ENCODE assay signal across 8 cellular contexts in the genomic region with DNA sequence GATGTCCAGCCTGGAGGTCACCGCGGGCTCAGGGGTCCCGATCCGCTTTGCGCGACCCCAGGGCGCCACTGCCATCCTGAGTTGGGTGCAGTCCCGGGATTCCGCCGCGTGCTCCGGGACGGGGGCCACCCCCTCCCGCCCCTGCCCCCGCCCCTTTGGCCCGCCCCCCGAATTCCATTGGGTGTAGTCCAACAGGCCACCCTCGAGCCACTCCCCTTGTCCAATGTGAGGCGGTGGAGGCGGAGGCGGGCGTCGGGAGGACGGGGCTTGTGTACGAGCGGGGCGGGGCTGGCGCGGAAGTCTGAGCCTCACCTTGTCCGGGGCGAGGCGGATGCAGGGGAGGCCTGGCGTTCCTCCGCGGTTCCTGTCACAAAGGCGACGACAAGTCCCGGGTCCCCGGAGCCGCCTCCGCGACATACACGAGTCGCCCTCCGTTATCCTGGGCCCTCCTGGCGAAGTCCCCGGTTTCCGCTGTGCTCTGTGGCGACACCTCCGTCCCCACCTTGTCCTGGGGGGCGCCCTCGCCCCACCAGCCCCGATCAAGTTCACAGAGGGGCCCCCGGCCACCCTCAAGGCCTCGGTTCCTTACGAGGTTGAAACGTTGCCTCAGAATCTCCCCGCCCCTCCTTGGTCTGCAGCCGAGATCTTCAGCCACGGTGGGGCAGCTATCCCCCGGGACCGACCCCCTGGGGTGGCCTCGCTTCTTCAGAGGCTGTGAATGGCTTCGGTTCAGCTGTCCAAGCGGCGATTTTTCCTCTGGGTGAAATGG. TPM values are rescaled to one million over a fixed set of nuclear protein-coding genes. Genes with fewer than 3 reads are reported as not detected.
A peak's percentile ranks its signal among the peaks of the same experiment; 100 is the strongest.
DNase-seq lines count a peak whose midpoint lies in the region; ATAC-seq and TF ChIP-seq lines count a peak whose summit lies in the region.

No MANE protein-coding gene starts in this region.

- peaks cover 49% of the 10 kb centered on the region for H3K36me3 Mint-ChIP-seq in GM23338 (ENCODE audit: low read depth)
- H3K36me3 Mint-ChIP-seq in activated T-helper 2 cell treated with anti-CD3 and anti-CD28 coated beads, Interferon-gamma antibody, Interleukin-2, Interleukin-4, amounts not matched to agents 10 μg/mL and 5 μg/mL and 100 μg/mL, durations not matched to agents 14 hours and 24 hours and 36 hours (ENCODE audit: low read depth): peaks cover 49% of the 10 kb centered on the region
- H3K36me3 Mint-ChIP-seq in naive thymus-derived CD8-positive, alpha-beta T cell: no peaks in the 10 kb centered on the region
- H3K36me3 Mint-ChIP-seq in stimulated activated memory B cell treated with anti-CD40 and anti-IgM and Interleukin-4, amounts not matched to agents 10 μg/mL and 1 μg/mL and 100 μg/mL, for 72 hours: no peaks in the 10 kb centered on the region

- no peaks in the 10 kb centered on the region for H3K9me2 ChIP-seq in GM23338 (ENCODE audit: insufficient read depth)

- ATAC-seq in GM23338: peak; percentile 92
- ATAC-seq in naive thymus-derived CD8-positive, alpha-beta T cell: peak; percentile 89 to 92
- ATAC-seq in stimulated activated memory B cell treated with anti-CD40 and anti-IgM and Interleukin-4, amounts not matched to agents 10 μg/mL and 1 μg/mL and 100 μg/mL, for 72 hours: peak; percentile 95

- H3K4me1 Mint-ChIP-seq in GM23338: peaks cover 37% of the 10 kb centered on the region
- H3K4me1 Mint-ChIP-seq in activated T-helper 2 cell treated with anti-CD3 and anti-CD28 coated beads, Interferon-gamma antibody, Interleukin-2, Interleukin-4, amounts not matched to agents 10 μg/mL and 5 μg/mL and 100 μg/mL, durations not matched to agents 14 hours and 24 hours and 36 hours (ENCODE audit: low read depth): peaks cover 39% of the 10 kb centered on the region
- peaks cover 7 to 53% (median 37%) of the 10 kb centered on the region in 4 donors for H3K4me1 Mint-ChIP-seq in naive thymus-derived CD8-positive, alpha-beta T cell
- peaks cover 28% of the 10 kb centered on the region for H3K4me1 Mint-ChIP-seq in stimulated activated memory B cell treated with anti-CD40 and anti-IgM and Interleukin-4, amounts not matched to agents 10 μg/mL and 1 μg/mL and 100 μg/mL, for 72 hours

- POLR2A ChIA-PET in naive thymus-derived CD8-positive, alpha-beta T cell (lab: Charles Lee): interaction anchor here (0.6 to 2.1 kb wide), 4 partner anchors 11 to 1522 kb away, joined by 3 to 11 read pairs (median 4); no protein-coding TSS in a partner anchor

- intact Hi-C loops in activated T-helper 2 cell treated with anti-CD3 and anti-CD28 coated beads, Interferon-gamma antibody, Interleukin-2, Interleukin-4, amounts not matched to agents 10 μg/mL and 5 μg/mL and 100 μg/mL, durations not matched to agents 14 hours and 24 hours and 36 hours (cut with micrococcal nuclease): loop anchor here (2.0 to 5.0 kb wide), 3 partner anchors 128 to 1632 kb away; a partner anchor contains a TSS

- H3K36me3 ChIP-seq in GM23338 (ENCODE audit: insufficient read depth): peaks cover 36% of the 10 kb centered on the region

- H3K4me3 ChIP-seq in GM23338 (peak overlapping the region; percentile 99), LNCaP clone FGC (ENCODE audit: low read depth, low read length) (peak overlapping the region; percentile 75), fibroblast of mammary gland (ENCODE audit: control insufficient read depth, low read depth, low read length) (peak overlapping the region; percentile 97)

- peak; percentile 97 for DNase-seq in DMS79 (lab: John Stamatoyannopoulos, UW)
- peak; percentile 98 for DNase-seq in GM23338 (ENCODE audit: low spot score)
- DNase-seq in LNCaP clone FGC (ENCODE audit: low read depth): peak; percentile 88
- DNase-seq in RPMI8226: peak; percentile 98
- DNase-seq in activated T-helper 2 cell treated with anti-CD3 and anti-CD28 coated beads, Interferon-gamma antibody, Interleukin-2, Interleukin-4, amounts not matched to agents 10 μg/mL and 5 μg/mL and 100 μg/mL, durations not matched to agents 14 hours and 24 hours and 36 hours (ENCODE audit: low spot score): peak; percentile 98
- DNase-seq in fibroblast of mammary gland (ENCODE audit: low read depth): peak; percentile 91
- peak; percentile 90 to 99 (median 96) for DNase-seq in naive thymus-derived CD8-positive, alpha-beta T cell

- H3K79me2 ChIP-seq in GM23338 (replicated peaks; ENCODE audit: insufficient read depth): peaks cover 59% of the 10 kb centered on the region

- H3K4me2 ChIP-seq in GM23338: peak overlapping the region; percentile 93

- peak overlapping the region; percentile 92 for H3K4me3 Mint-ChIP-seq in GM23338
- peak overlapping the region; percentile 97 for H3K4me3 Mint-ChIP-seq in activated T-helper 2 cell treated with anti-CD3 and anti-CD28 coated beads, Interferon-gamma antibody, Interleukin-2, Interleukin-4, amounts not matched to agents 10 μg/mL and 5 μg/mL and 100 μg/mL, durations not matched to agents 14 hours and 24 hours and 36 hours (ENCODE audit: low read depth)
- H3K4me3 Mint-ChIP-seq in naive thymus-derived CD8-positive, alpha-beta T cell: peak overlapping the region; percentile 82 to 91 (median 88)
- H3K4me3 Mint-ChIP-seq in stimulated activated memory B cell treated with anti-CD40 and anti-IgM and Interleukin-4, amounts not matched to agents 10 μg/mL and 1 μg/mL and 100 μg/mL, for 72 hours: peak overlapping the region; percentile 81

- H2AFZ ChIP-seq in GM23338: no peak overlapping the region

- H3K27me3 Mint-ChIP-seq in GM23338 (ENCODE audit: insufficient read depth, low read depth, poor library complexity): peaks cover 13% of the 10 kb centered on the region
- no peaks in the 10 kb centered on the region for H3K27me3 Mint-ChIP-seq in activated T-helper 2 cell treated with anti-CD3 and anti-CD28 coated beads, Interferon-gamma antibody, Interleukin-2, Interleukin-4, amounts not matched to agents 10 μg/mL and 5 μg/mL and 100 μg/mL, durations not matched to agents 14 hours and 24 hours and 36 hours (ENCODE audit: low read depth)
- H3K27me3 Mint-ChIP-seq in naive thymus-derived CD8-positive, alpha-beta T cell: no peaks in the 10 kb centered on the region
- no peaks in the 10 kb centered on the region for H3K27me3 Mint-ChIP-seq in stimulated activated memory B cell treated with anti-CD40 and anti-IgM and Interleukin-4, amounts not matched to agents 10 μg/mL and 1 μg/mL and 100 μg/mL, for 72 hours

- H3K27ac Mint-ChIP-seq in GM23338: peak overlapping the region; percentile 97
- peak overlapping the region; percentile 99 for H3K27ac Mint-ChIP-seq in activated T-helper 2 cell treated with anti-CD3 and anti-CD28 coated beads, Interferon-gamma antibody, Interleukin-2, Interleukin-4, amounts not matched to agents 10 μg/mL and 5 μg/mL and 100 μg/mL, durations not matched to agents 14 hours and 24 hours and 36 hours
- H3K27ac Mint-ChIP-seq in naive thymus-derived CD8-positive, alpha-beta T cell: peak overlapping the region; percentile 89 to 98 (median 96)
- H3K27ac Mint-ChIP-seq in stimulated activated memory B cell treated with anti-CD40 and anti-IgM and Interleukin-4, amounts not matched to agents 10 μg/mL and 1 μg/mL and 100 μg/mL, for 72 hours: peak overlapping the region; percentile 72

- no peak for TF ChIP-seq CTCF in GM23338 (conservative IDR thresholded peaks at IDR 0.05; ENCODE audit: low read depth in 2 of 2)
- TF ChIP-seq CTCF in LNCaP clone FGC (IDR thresholded peaks at IDR 0.05; ENCODE audit: control insufficient read depth, extremely low read depth, insufficient read depth): no peak
- TF ChIP-seq CTCF in fibroblast of mammary gland (conservative IDR thresholded peaks at IDR 0.05; ENCODE audit: control insufficient read depth, insufficient read depth, low read depth, low read length): no peak

- peak overlapping the region; percentile 98 for H3K27ac ChIP-seq in GM23338 (ENCODE audit: low read depth)

- H3K9me3 Mint-ChIP-seq in GM23338: no peaks in the 10 kb centered on the region; the same call in 2 of the 3 replicates
- H3K9me3 Mint-ChIP-seq in activated T-helper 2 cell treated with anti-CD3 and anti-CD28 coated beads, Interferon-gamma antibody, Interleukin-2, Interleukin-4, amounts not matched to agents 10 μg/mL and 5 μg/mL and 100 μg/mL, durations not matched to agents 14 hours and 24 hours and 36 hours: no peaks in the 10 kb centered on the region
- no peaks in the 10 kb centered on the region for H3K9me3 Mint-ChIP-seq in naive thymus-derived CD8-positive, alpha-beta T cell
- no peaks in the 10 kb centered on the region for H3K9me3 Mint-ChIP-seq in stimulated activated memory B cell treated with anti-CD40 and anti-IgM and Interleukin-4, amounts not matched to agents 10 μg/mL and 1 μg/mL and 100 μg/mL, for 72 hours

- H3K4me1 ChIP-seq in GM23338 (ENCODE audit: insufficient read depth): peaks cover 45% of the 10 kb centered on the region

- H3F3A ChIP-seq in GM23338 (replicated peaks; ENCODE audit: low read depth): peaks cover 35% of the 10 kb centered on the region

- H3K27me3 ChIP-seq in GM23338 (ENCODE audit: insufficient read depth): no peaks in the 10 kb centered on the region

- peaks cover 49% of the 10 kb centered on the region for H4K20me1 ChIP-seq in GM23338 (replicated peaks; ENCODE audit: insufficient read depth)

TF ChIP-seq in GM23338, 12 proteins besides CTCF, POLR2A, EP300 and RAD21:
- TF ChIP-seq POLR2AphosphoS5 (IDR thresholded peaks at IDR 0.05; ENCODE audit: low read depth) (peak; percentile 72), NANOG (IDR thresholded peaks at IDR 0.05; ENCODE audit: borderline replicate concordance) (no peak)

RNA-seq across cellular contexts. Expression of a gene that starts 1.2 kb away (rescaled TPM):
- total RNA-seq in GM23338 (2014; rRNA removed; shearing (Covaris generic)): 160 and 180 TPM in 2 replicates
- polyA plus RNA-seq in GM23338 (2016; fragmentation: Nextera tagmentation; extraction: Ambion mirVana): 57.6 and 59.3 TPM in 2 replicates
- total RNA-seq in activated T-helper 2 cell treated with anti-CD3 and anti-CD28 coated beads, Interferon-gamma antibody, Interleukin-2, Interleukin-4, amounts not matched to agents 10 μg/mL and 5 μg/mL and 100 μg/mL, durations not matched to agents 14 hours and 24 hours and 36 hours: 138 and 140 TPM in 2 replicates
- total RNA-seq in naive thymus-derived CD8-positive, alpha-beta T cell: 10 to 100 TPM; 17.8 to 22.8 TPM
- polyA plus RNA-seq in naive thymus-derived CD8-positive, alpha-beta T cell: 1 to 10 TPM; 3.2 to 7.7 (median 7.1) TPM

Comparison
In these comparisons a context has a peak if more than half of its experiments do, and no peak if none do; other contexts are left out.
1. Peak in every context shown above with its lines: DNase-seq, ATAC-seq, H3K4me3 ChIP-seq and H3K27ac ChIP-seq.